Comparison of ENCODE assay signal across 8 cellular contexts in the genomic region with DNA sequence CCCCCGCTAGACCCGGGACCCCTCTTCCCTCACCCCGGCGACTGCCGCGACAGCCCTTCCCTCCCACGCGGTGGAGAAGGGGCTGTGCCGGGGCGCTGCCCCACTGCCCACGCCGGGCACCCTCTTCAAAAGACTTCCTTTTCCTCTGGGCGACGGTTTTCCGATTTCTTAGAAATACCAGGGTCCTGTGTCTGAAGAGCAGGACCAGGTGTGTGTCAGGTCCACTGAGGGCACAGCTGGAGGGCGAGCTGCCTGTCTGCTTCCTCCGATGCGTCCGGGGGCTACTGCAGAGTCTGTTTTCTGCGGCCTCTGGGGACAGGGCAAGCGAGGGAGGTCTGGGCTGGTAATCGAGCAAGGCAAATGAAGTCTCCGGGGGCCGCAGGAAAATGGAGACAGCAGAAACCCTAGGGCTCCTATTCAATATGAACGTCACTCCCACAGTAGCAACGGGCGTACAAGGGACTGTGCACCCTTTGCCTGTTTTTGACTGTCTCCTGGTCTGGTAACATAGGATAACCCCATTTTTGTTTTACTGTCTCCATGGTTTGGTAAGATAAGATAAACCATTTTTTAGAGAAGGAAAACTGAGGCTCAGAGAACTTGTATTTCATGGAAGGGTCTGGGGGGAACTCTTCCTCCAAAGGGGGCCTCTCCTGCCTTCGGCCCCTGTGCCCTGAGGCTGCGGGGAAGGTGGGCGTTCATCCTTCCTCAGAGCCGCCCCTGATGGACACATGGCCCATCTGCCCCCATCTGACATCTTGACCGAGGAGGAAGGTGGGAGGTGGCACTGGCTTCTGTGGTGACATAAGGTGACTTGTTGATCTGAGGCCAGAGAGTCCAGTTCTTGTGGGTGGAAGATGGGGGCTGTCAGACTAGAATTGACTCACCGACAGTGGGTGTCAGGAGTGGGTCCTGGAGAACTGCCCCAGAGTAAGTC. TPM values are rescaled to one million over a fixed set of nuclear protein-coding genes. Genes with fewer than 3 reads are reported as not detected.
DNase-seq lines count a peak whose midpoint lies in the region; ATAC-seq, FAIRE-seq and TF ChIP-seq lines count a peak whose summit lies in the region.

No MANE protein-coding gene starts in this region.

- intact Hi-C loops in psoas muscle (cut with DNase I): no loop called here

- peaks cover 41% of the 10 kb centered on the region for H3K36me3 Mint-ChIP-seq in activated CD4-positive, alpha-beta T cell treated with anti-CD3 and anti-CD28 coated beads, Interleukin-2, amount 10 ng/mL, durations not matched to agents 7 days and 5 days (ENCODE audit: low read depth)
- peaks cover 61% of the 10 kb centered on the region for H3K36me3 Mint-ChIP-seq in effector memory CD8-positive, alpha-beta T cell (ENCODE audit: insufficient read depth)

- H3K4me3 Mint-ChIP-seq in activated CD4-positive, alpha-beta T cell treated with anti-CD3 and anti-CD28 coated beads, Interleukin-2, amount 10 ng/mL, durations not matched to agents 7 days and 5 days: peak overlapping the region; percentile 99
- H3K4me3 Mint-ChIP-seq in effector memory CD8-positive, alpha-beta T cell: peak overlapping the region; percentile 99 to 100

- TF ChIP-seq CTCF in psoas muscle (IDR thresholded peaks at IDR 0.05): no peak

- no peaks in the 10 kb centered on the region for H3K4me1 ChIP-seq in psoas muscle

- ATAC-seq in effector memory CD8-positive, alpha-beta T cell (replicated peaks): peak; percentile 18
- ATAC-seq in psoas muscle (peak in 1 of 4 donors; percentile 32), GM21576 (IDR thresholded peaks at IDR 0.05; ENCODE audit: unreplicated experiment) (no peak), HG03439 (IDR thresholded peaks at IDR 0.05; ENCODE audit: unreplicated experiment) (no peak)

- H3K4me3 ChIP-seq in psoas muscle: peak overlapping the region; percentile 74

- no peak for DNase-seq in activated CD4-positive, alpha-beta T cell treated with anti-CD3 and anti-CD28 coated beads, Interleukin-2, amount 10 ng/mL, durations not matched to agents 7 days and 5 days
- DNase-seq in activated CD4-positive, alpha-beta T cell treated with anti-CD3 and anti-CD28 coated beads for 48 hours: no peak
- DNase-seq in OCI-M1 (lab: John Stamatoyannopoulos, UW): peak; percentile 59
- DNase-seq in effector memory CD8-positive, alpha-beta T cell: peak in 1 of 3 experiments; percentile 35
- DNase-seq in psoas muscle: no peak
- no peak for DNase-seq in H54 (ENCODE audit: insufficient read length, low spot score)

- H3K27ac Mint-ChIP-seq in activated CD4-positive, alpha-beta T cell treated with anti-CD3 and anti-CD28 coated beads, Interleukin-2, amount 10 ng/mL, durations not matched to agents 7 days and 5 days: peak overlapping the region; percentile 95
- H3K27ac Mint-ChIP-seq in effector memory CD8-positive, alpha-beta T cell: peak overlapping the region; percentile 99

- TF ChIP-seq POLR2A in H54 (IDR thresholded peaks at IDR 0.05; ENCODE audit: low read depth, low read length): no peak

- H3K27me3 ChIP-seq in psoas muscle (ENCODE audit: insufficient read depth in 3 of 3, low read length in 2 of 3): peaks cover 0 to 12% (median 2%) of the 10 kb centered on the region in 3 donors

- CTCF ChIA-PET in activated CD4-positive, alpha-beta T cell treated with anti-CD3 and anti-CD28 coated beads, Interleukin-2, amount 10 ng/mL, durations not matched to agents 7 days and 5 days (lab: Charles Lee): interaction anchor here (3.0 kb wide), 1 partner anchor 10 kb away, joined by 15 read pairs; no protein-coding TSS in a partner anchor

- FAIRE-seq in H54 (lab: Jason Lieb, UNC): no peak

- no peaks in the 10 kb centered on the region for H3K9me3 Mint-ChIP-seq in activated CD4-positive, alpha-beta T cell treated with anti-CD3 and anti-CD28 coated beads, Interleukin-2, amount 10 ng/mL, durations not matched to agents 7 days and 5 days
- no peaks in the 10 kb centered on the region for H3K9me3 Mint-ChIP-seq in effector memory CD8-positive, alpha-beta T cell

- POLR2A ChIA-PET in activated CD4-positive, alpha-beta T cell treated with anti-CD3 and anti-CD28 coated beads, Interleukin-2, amount 10 ng/mL, durations not matched to agents 7 days and 5 days (lab: Charles Lee): no interaction called here

- peaks cover 79% of the 10 kb centered on the region for H3K4me1 Mint-ChIP-seq in activated CD4-positive, alpha-beta T cell treated with anti-CD3 and anti-CD28 coated beads, Interleukin-2, amount 10 ng/mL, durations not matched to agents 7 days and 5 days
- peaks cover 69 to 78% of the 10 kb centered on the region in 2 donors for H3K4me1 Mint-ChIP-seq in effector memory CD8-positive, alpha-beta T cell (ENCODE audit: low read depth in 2 of 2)

- H3K27me3 Mint-ChIP-seq in activated CD4-positive, alpha-beta T cell treated with anti-CD3 and anti-CD28 coated beads, Interleukin-2, amount 10 ng/mL, durations not matched to agents 7 days and 5 days: no peaks in the 10 kb centered on the region
- H3K27me3 Mint-ChIP-seq in effector memory CD8-positive, alpha-beta T cell: no peaks in the 10 kb centered on the region

- H3K27ac ChIP-seq in psoas muscle: peak overlapping the region; percentile 74

- WGBS in psoas muscle, 3 donors: 20 to 31% (median 29%) methylated on average over 30 to 33 of the region's 33 CpGs

- no peaks in the 10 kb centered on the region for H3K36me3 ChIP-seq in psoas muscle (ENCODE audit: insufficient read depth in 1 of 2, low read depth in 1 of 2)

- H3K9me3 ChIP-seq in psoas muscle: no peaks in the 10 kb centered on the region

RNA-seq across cellular contexts. Expression of gene TNFRSF1B, which starts 1.0 kb away (rescaled TPM):
- 100 to 1,000 TPM; 167 to 190 TPM for total RNA-seq in activated CD4-positive, alpha-beta T cell treated with anti-CD3 and anti-CD28 coated beads, Interleukin-2, amount 10 ng/mL, durations not matched to agents 7 days and 5 days
- total RNA-seq in psoas muscle: 10 to 100 TPM in 1 of 4 donors, 1 to 10 TPM in 3; 7.5 to 12.8 (median 8.8) TPM
- 1 to 10 TPM; 5.1 to 7.6 (median 5.8) TPM for polyA plus RNA-seq in psoas muscle

Comparison
In these comparisons a context has a peak if more than half of its experiments do, and no peak if none do; other contexts are left out.
1. RNA of gene TNFRSF1B, which starts 1.0 kb away (total RNA-seq): 167 to 190 TPM in activated CD4-positive, alpha-beta T cell treated with anti-CD3 and anti-CD28 coated beads, Interleukin-2, amount 10 ng/mL, durations not matched to agents 7 days and 5 days; 7.5 to 12.8 TPM in psoas muscle; every median in the first group is over 10 times any median in the second.